In the genomic region with DNA sequence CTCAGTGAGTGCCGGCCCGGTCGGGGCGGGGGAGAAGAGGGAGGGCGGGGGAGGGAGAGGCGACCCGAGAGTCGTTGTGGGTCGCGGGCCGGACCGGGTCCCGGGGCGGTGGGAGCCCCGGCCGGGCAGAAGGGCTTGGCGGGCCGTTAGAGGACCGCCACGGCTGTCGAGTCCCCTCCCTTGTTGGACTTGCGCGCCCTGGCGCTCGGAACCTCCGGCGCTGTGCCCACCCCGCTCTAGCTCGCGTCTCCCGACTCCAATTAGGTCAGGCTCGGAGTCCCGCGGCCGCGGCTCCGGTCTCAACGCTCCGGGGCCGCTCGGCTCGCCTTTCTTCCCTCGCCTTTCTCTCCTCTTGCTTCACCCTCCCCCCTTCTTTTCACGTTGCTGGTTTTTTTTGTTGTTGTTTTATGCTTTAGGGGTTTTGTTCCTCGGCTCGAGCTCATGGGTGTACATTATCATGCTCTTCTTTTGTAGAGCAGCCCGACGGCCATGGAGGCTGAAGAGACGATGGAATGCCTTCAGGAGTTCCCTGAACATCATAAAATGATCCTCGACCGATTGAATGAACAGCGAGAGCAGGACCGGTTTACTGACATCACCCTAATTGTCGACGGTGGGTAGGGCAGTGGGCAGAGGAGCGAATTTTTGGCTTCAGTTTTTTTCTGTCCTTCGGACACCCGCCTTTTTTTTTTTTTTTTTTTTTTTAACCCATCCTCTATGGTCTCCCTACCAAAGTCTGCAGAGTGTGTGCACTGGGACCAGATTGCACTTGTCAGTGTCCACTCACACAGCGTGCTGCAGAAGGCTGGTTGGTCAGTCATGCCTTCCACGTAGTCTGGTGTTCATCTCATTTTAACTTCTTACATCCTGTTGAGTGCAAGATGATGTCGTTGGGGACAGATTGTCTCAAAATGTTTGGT, we compare ENCODE assay signal across 8 cellular contexts. TPM values are rescaled to one million over a fixed set of nuclear protein-coding genes. Genes with fewer than 3 reads are reported as not detected.
DNase-seq lines count a peak whose midpoint lies in the region; ATAC-seq and TF ChIP-seq lines count a peak whose summit lies in the region.

No MANE protein-coding gene starts in this region.

- H3K4me3 Mint-ChIP-seq in brain = peak overlapping the region; percentile 96 to 100 (median 97)

- peaks cover 43% of the 10 kb centered on the region for H3K4me1 Mint-ChIP-seq in brain

- no peak for TF ChIP-seq CTCF in brain (conservative IDR thresholded peaks at IDR 0.05)

- H3K27ac Mint-ChIP-seq in brain = peak overlapping the region; percentile 94 to 99 (median 98)

- peak; percentile 61 for TF ChIP-seq POLR2A in GM19099 (IDR thresholded peaks at IDR 0.05; ENCODE audit: extremely low read depth, insufficient read length, low read depth)

- peak; percentile 7 for ATAC-seq in HG03196 (IDR thresholded peaks at IDR 0.05; ENCODE audit: unreplicated experiment)

- peaks cover 7% of the 10 kb centered on the region for H3K27me3 Mint-ChIP-seq in brain

- no peaks in the 10 kb centered on the region for H3K9me3 Mint-ChIP-seq in brain

- peak; percentile 83 for DNase-seq in DMS53 (lab: John Stamatoyannopoulos, UW)
- DNase-seq in NCI-H748 (lab: John Stamatoyannopoulos, UW; ENCODE audit: unreplicated experiment) = peak; percentile 95
- DNase-seq in iPS-NIHi7 (ENCODE audit: extremely low spot score) = peak; percentile 12
- peak; percentile 21 for DNase-seq in smooth muscle cell of the brain vasculature (ENCODE audit: low read depth, low spot score)
- DNase-seq in NCI-H2196 treated with DMSO at 0.1 percent for 48 hours (lab: John Stamatoyannopoulos, UW; ENCODE audit: unreplicated experiment) = no peak

- H3K36me3 Mint-ChIP-seq in brain = peaks cover 42% of the 10 kb centered on the region

RNA-seq across cellular contexts. Expression of a gene that starts 1.1 kb away (rescaled TPM):
- 19.7 TPM for polyA plus RNA-seq in brain (ENCODE audit: insufficient read depth, low read depth, low replicate concordance)
